19 cellular contexts compared by ENCODE assay signal in genomic region chr7:121428857-121429489, GRCh38. TPM values are rescaled to one million over a fixed set of nuclear protein-coding genes. Genes with fewer than 3 reads are reported as not detected.
DNase-seq lines count a peak whose midpoint lies in the region; ATAC-seq and TF ChIP-seq lines count a peak whose summit lies in the region.
"Had no signal": no experiment of that assay in that cellular context is flagged by ENCODE, and none has a peak within 500 bp of the region (broad histone marks: within the 10 kb centered on the region; RNA-seq: fewer than 3 reads in every experiment).

No MANE protein-coding gene starts in this region.

- no peaks in the 10 kb centered on the region for H3K36me3 Mint-ChIP-seq in activated CD4-positive, alpha-beta T cell treated with anti-CD3 and anti-CD28 coated beads, Interleukin-2, amount 10 ng/mL, durations not matched to agents 24 days and 14 days (ENCODE audit: low read depth)
- no peaks in the 10 kb centered on the region for H3K36me3 Mint-ChIP-seq in activated CD4-positive, alpha-beta T cell treated with anti-CD3 and anti-CD28 coated beads, Interleukin-2, amount 10 ng/mL, durations not matched to agents 7 days and 5 days (ENCODE audit: low read depth)
- H3K36me3 Mint-ChIP-seq in type B pancreatic cell: no peaks in the 10 kb centered on the region
- H3K36me3 Mint-ChIP-seq in stimulated activated naive B cell treated with anti-CD40 and anti-IgM and Interleukin-4, amounts not matched to agents 10 μg/mL and 1 μg/mL and 100 μg/mL, for 72 hours: peaks cover 0 to 2% of the 10 kb centered on the region in 2 donors
- H3K36me3 Mint-ChIP-seq: CD8-positive, alpha-beta T cell had no signal

- H3K27me3 Mint-ChIP-seq in activated CD4-positive, alpha-beta T cell treated with anti-CD3 and anti-CD28 coated beads, Interleukin-2, amount 10 ng/mL, durations not matched to agents 24 days and 14 days: peaks cover 8% of the 10 kb centered on the region
- H3K27me3 Mint-ChIP-seq in activated CD4-positive, alpha-beta T cell treated with anti-CD3 and anti-CD28 coated beads, Interleukin-2, amount 10 ng/mL, durations not matched to agents 7 days and 5 days: peaks cover 7% of the 10 kb centered on the region
- no peaks in the 10 kb centered on the region for H3K27me3 Mint-ChIP-seq in type B pancreatic cell
- H3K27me3 Mint-ChIP-seq in stimulated activated naive B cell treated with anti-CD40 and anti-IgM and Interleukin-4, amounts not matched to agents 10 μg/mL and 1 μg/mL and 100 μg/mL, for 72 hours: no peaks in the 10 kb centered on the region

- peak; percentile 28 for DNase-seq in activated CD4-positive, alpha-beta T cell treated with anti-CD3 and anti-CD28 coated beads, Interleukin-2, amount 10 ng/mL, durations not matched to agents 24 days and 14 days
- DNase-seq in activated CD4-positive, alpha-beta T cell treated with anti-CD3 and anti-CD28 coated beads, Interleukin-2, amount 10 ng/mL, durations not matched to agents 7 days and 5 days: no peak
- DNase-seq in cardiac fibroblast (ENCODE audit: low read depth in 2 of 2) (peak; percentile 64 to 75), kidney tubule cell (ENCODE audit: low spot score) (peak; percentile 90), type B pancreatic cell (ENCODE audit: extremely low spot score, unreplicated experiment) (no peak), GM13976 (ENCODE audit: low spot score) (no peak), left lobe of liver (ENCODE audit: low spot score) (no peak)
- DNase-seq in stimulated activated naive B cell treated with anti-CD40 and anti-IgM and Interleukin-4, amounts not matched to agents 10 μg/mL and 1 μg/mL and 100 μg/mL, for 72 hours: no peak
- DNase-seq: 8988T; activated gamma-delta T cell; CD8-positive, alpha-beta T cell; cortex of kidney; GOT3; MG63; mucosa of descending colon; NCI-H1694; NK-92 treated with Interleukin-12 subunit alpha and Interleukin-12 subunit beta, amount 100 ng/mL, for 24 hours; T-helper 17 cell had no signal

- in situ Hi-C loops in GM13976 (cut with MboI; ENCODE audit: low sequenced_read_pairs, unreplicated experiment): no loop called here

- no peak for ATAC-seq in stimulated activated naive B cell treated with anti-CD40 and anti-IgM and Interleukin-4, amounts not matched to agents 10 μg/mL and 1 μg/mL and 100 μg/mL, for 72 hours (replicated peaks)
- no peak for ATAC-seq in left lobe of liver
- ATAC-seq: CD8-positive, alpha-beta T cell; mucosa of descending colon; T-helper 17 cell had no signal

- peaks cover 10% of the 10 kb centered on the region for H3K4me1 Mint-ChIP-seq in activated CD4-positive, alpha-beta T cell treated with anti-CD3 and anti-CD28 coated beads, Interleukin-2, amount 10 ng/mL, durations not matched to agents 24 days and 14 days
- H3K4me1 Mint-ChIP-seq in activated CD4-positive, alpha-beta T cell treated with anti-CD3 and anti-CD28 coated beads, Interleukin-2, amount 10 ng/mL, durations not matched to agents 7 days and 5 days: no peaks in the 10 kb centered on the region
- H3K4me1 Mint-ChIP-seq in type B pancreatic cell (ENCODE audit: unreplicated experiment): peaks cover 3% of the 10 kb centered on the region
- H3K4me1 Mint-ChIP-seq in stimulated activated naive B cell treated with anti-CD40 and anti-IgM and Interleukin-4, amounts not matched to agents 10 μg/mL and 1 μg/mL and 100 μg/mL, for 72 hours: peaks cover 8 to 19% of the 10 kb centered on the region in 2 donors

- POLR2A ChIA-PET in activated CD4-positive, alpha-beta T cell treated with anti-CD3 and anti-CD28 coated beads, Interleukin-2, amount 10 ng/mL, durations not matched to agents 7 days and 5 days (lab: Charles Lee): no interaction called here

- TF ChIP-seq CTCF in cardiac fibroblast (IDR thresholded peaks at IDR 0.05; ENCODE audit: low read depth, low read length) (no peak), type B pancreatic cell (conservative IDR thresholded peaks at IDR 0.05) (no peak), GM13976 (IDR thresholded peaks at IDR 0.05; ENCODE audit: borderline replicate concordance, control extremely low read depth, extremely low read depth, insufficient read depth, missing control alignments) (no peak)

- peaks cover 17% of the 10 kb centered on the region for H3K9me3 Mint-ChIP-seq in activated CD4-positive, alpha-beta T cell treated with anti-CD3 and anti-CD28 coated beads, Interleukin-2, amount 10 ng/mL, durations not matched to agents 24 days and 14 days
- peaks cover 3% of the 10 kb centered on the region for H3K9me3 Mint-ChIP-seq in activated CD4-positive, alpha-beta T cell treated with anti-CD3 and anti-CD28 coated beads, Interleukin-2, amount 10 ng/mL, durations not matched to agents 7 days and 5 days
- peaks cover 5% of the 10 kb centered on the region for H3K9me3 Mint-ChIP-seq in type B pancreatic cell
- H3K9me3 Mint-ChIP-seq in stimulated activated naive B cell treated with anti-CD40 and anti-IgM and Interleukin-4, amounts not matched to agents 10 μg/mL and 1 μg/mL and 100 μg/mL, for 72 hours: peaks cover 0 to 5% of the 10 kb centered on the region in 2 donors
- H3K9me3 Mint-ChIP-seq: CD8-positive, alpha-beta T cell had no signal

- H3K4me3 Mint-ChIP-seq in activated CD4-positive, alpha-beta T cell treated with anti-CD3 and anti-CD28 coated beads, Interleukin-2, amount 10 ng/mL, durations not matched to agents 24 days and 14 days: no peak overlapping the region
- no peak overlapping the region for H3K4me3 Mint-ChIP-seq in activated CD4-positive, alpha-beta T cell treated with anti-CD3 and anti-CD28 coated beads, Interleukin-2, amount 10 ng/mL, durations not matched to agents 7 days and 5 days
- no peak overlapping the region for H3K4me3 Mint-ChIP-seq in type B pancreatic cell
- H3K4me3 Mint-ChIP-seq in stimulated activated naive B cell treated with anti-CD40 and anti-IgM and Interleukin-4, amounts not matched to agents 10 μg/mL and 1 μg/mL and 100 μg/mL, for 72 hours: no peak overlapping the region
- H3K4me3 Mint-ChIP-seq: CD8-positive, alpha-beta T cell; T-helper 17 cell had no signal

- H3K4me3 ChIP-seq in cardiac fibroblast (replicated peaks in 1 of 2; ENCODE audit: low read depth in 2 of 2, low read length in 2 of 2): no peak overlapping the region
- H3K4me3 ChIP-seq: ascending aorta, MG63, mucosa of descending colon had no signal

- H3K27ac Mint-ChIP-seq in activated CD4-positive, alpha-beta T cell treated with anti-CD3 and anti-CD28 coated beads, Interleukin-2, amount 10 ng/mL, durations not matched to agents 24 days and 14 days: no peak overlapping the region
- no peak overlapping the region for H3K27ac Mint-ChIP-seq in activated CD4-positive, alpha-beta T cell treated with anti-CD3 and anti-CD28 coated beads, Interleukin-2, amount 10 ng/mL, durations not matched to agents 7 days and 5 days
- H3K27ac Mint-ChIP-seq in type B pancreatic cell: peak overlapping the region; percentile 54
- no peak overlapping the region for H3K27ac Mint-ChIP-seq in stimulated activated naive B cell treated with anti-CD40 and anti-IgM and Interleukin-4, amounts not matched to agents 10 μg/mL and 1 μg/mL and 100 μg/mL, for 72 hours
- H3K27ac Mint-ChIP-seq: CD8-positive, alpha-beta T cell; T-helper 17 cell had no signal

- CTCF ChIA-PET in activated CD4-positive, alpha-beta T cell treated with anti-CD3 and anti-CD28 coated beads, Interleukin-2, amount 10 ng/mL, durations not matched to agents 7 days and 5 days (lab: Charles Lee): interaction anchor here (1.9 kb wide), 1 partner anchor 33 kb away, joined by 7 read pairs; the partner anchor contains the start of gene FAM3C

- intact Hi-C loops in activated CD4-positive, alpha-beta T cell treated with anti-CD3 and anti-CD28 coated beads, Interleukin-2, amount 10 ng/mL, durations not matched to agents 24 days and 14 days (cut with micrococcal nuclease): no loop called here

RNA-seq across cellular contexts. Expression of gene FAM3C, which starts 32.9 kb away (rescaled TPM):
- total RNA-seq in activated CD4-positive, alpha-beta T cell treated with anti-CD3 and anti-CD28 coated beads, Interleukin-2, amount 10 ng/mL, durations not matched to agents 24 days and 14 days: 77.5 and 80.2 TPM in 2 replicates
- total RNA-seq in activated CD4-positive, alpha-beta T cell treated with anti-CD3 and anti-CD28 coated beads, Interleukin-2, amount 10 ng/mL, durations not matched to agents 7 days and 5 days: 10 to 100 TPM; 12.2 to 15.6 TPM
- total RNA-seq in type B pancreatic cell (ENCODE audit: low replicate concordance) (73.9 and 146 TPM in 2 replicates), left lobe of liver (18.3 TPM)

Comparison
In these comparisons a context has a peak if more than half of its experiments do, and no peak if none do; other contexts are left out.
1. DNase-seq: peak in activated CD4-positive, alpha-beta T cell treated with anti-CD3 and anti-CD28 coated beads, Interleukin-2, amount 10 ng/mL, durations not matched to agents 24 days and 14 days (single experiment), cardiac fibroblast (2 of 2) and kidney tubule cell (single experiment); none in activated CD4-positive, alpha-beta T cell treated with anti-CD3 and anti-CD28 coated beads, Interleukin-2, amount 10 ng/mL, durations not matched to agents 7 days and 5 days (single experiment), type B pancreatic cell (single experiment), GM13976 (single experiment), stimulated activated naive B cell treated with anti-CD40 and anti-IgM and Interleukin-4, amounts not matched to agents 10 μg/mL and 1 μg/mL and 100 μg/mL, for 72 hours (single experiment) and left lobe of liver (single experiment).